ENCODE assay signal across 16 cellular contexts in genomic region chr7:84040365-84040764, GRCh38.
DNase-seq lines count a peak whose midpoint lies in the region; ATAC-seq and TF ChIP-seq lines count a peak whose summit lies in the region.
"Had no signal": no experiment of that assay in that cellular context is flagged by ENCODE, and none has a peak within 500 bp of the region (broad histone marks: within the 10 kb centered on the region; RNA-seq: fewer than 3 reads in every experiment).

No MANE protein-coding gene starts in this region.

- H3K27ac ChIP-seq in A673 (ENCODE audit: low read depth, low read length, poor library complexity, severe bottlenecking), result peak overlapping the region; percentile 84
- no peak overlapping the region for H3K27ac ChIP-seq in foreskin keratinocyte
- no peak overlapping the region for H3K27ac ChIP-seq in tibial nerve
- H3K27ac ChIP-seq: ascending aorta, heart right ventricle had no signal

- H3K36me3 Mint-ChIP-seq in Caco-2 (ENCODE audit: insufficient read depth, unreplicated experiment), result peaks cover 50% of the 10 kb centered on the region

- H3K4me3 ChIP-seq in A673 (ENCODE audit: low read depth, low read length, poor library complexity, severe bottlenecking) (no peak overlapping the region), tibial nerve (no peak overlapping the region), Caco-2 (ENCODE audit: low read depth, low read length) (no peak overlapping the region)
- H3K4me3 ChIP-seq: ascending aorta, heart right ventricle had no signal

- CTCF ChIA-PET in A673 (lab: Charles Lee), result no interaction called here
- CTCF ChIA-PET in Caco-2 (lab: Charles Lee), result no interaction called here

- H3K36me3 ChIP-seq in A673 (ENCODE audit: insufficient read depth, low read length, poor library complexity, severe bottlenecking) (no peaks in the 10 kb centered on the region), tibial nerve (no peaks in the 10 kb centered on the region), Caco-2 (ENCODE audit: control insufficient read depth, insufficient read depth, low read length) (no peaks in the 10 kb centered on the region)
- H3K36me3 ChIP-seq: ascending aorta, heart right ventricle had no signal

- H3K4me3 Mint-ChIP-seq in Caco-2 (ENCODE audit: unreplicated experiment), result no peak overlapping the region
- H3K4me3 Mint-ChIP-seq: T-helper 17 cell had no signal

- DNase-seq in A673 (ENCODE audit: low spot score) (peak; percentile 77), NCI-H1105 (lab: John Stamatoyannopoulos, UW) (peak; percentile 56), SHP77 treated with DMSO at 0.1 percent for 48 hours (lab: John Stamatoyannopoulos, UW) (peak; percentile 50), kidney tubule cell (ENCODE audit: low spot score) (peak; percentile 21), foreskin keratinocyte (no peak), NCI-H2227 treated with DMSO at 0.1 percent for 48 hours (lab: John Stamatoyannopoulos, UW) (no peak), tibial nerve (ENCODE audit: low spot score in 2 of 2) (no peak), Caco-2 (no peak)
- DNase-seq: ACHN; activated CD4-positive, alpha-beta T cell treated with anti-CD3 and anti-CD28 coated beads, Interleukin-2, amount 50 U/mL, for 1 hour; heart right ventricle; MM.1S; stimulated activated CD4-positive, alpha-beta T cell treated with anti-CD3 and anti-CD28 coated beads, Interleukin-15, amount 100 ng/mL, for 24 hours; T-helper 17 cell had no signal

- no peak overlapping the region for H3K27ac Mint-ChIP-seq in Caco-2 (ENCODE audit: unreplicated experiment)
- H3K27ac Mint-ChIP-seq: activated T-helper 2 cell treated with anti-CD3 and anti-CD28 coated beads, Interferon-gamma antibody, Interleukin-2, Interleukin-4, amounts not matched to agents 10 μg/mL and 5 μg/mL and 100 μg/mL, durations not matched to agents 14 hours and 24 hours and 36 hours; T-helper 17 cell had no signal

- H3K27me3 ChIP-seq in A673 (replicated peaks; ENCODE audit: insufficient read depth, low read depth, low read length, poor library complexity) (no peaks in the 10 kb centered on the region), foreskin keratinocyte (no peaks in the 10 kb centered on the region), tibial nerve (no peaks in the 10 kb centered on the region), Caco-2 (replicated peaks; ENCODE audit: control insufficient read depth, insufficient read depth, low read length) (no peaks in the 10 kb centered on the region)
- H3K27me3 ChIP-seq: ascending aorta, heart right ventricle had no signal

- 56 to 63% methylated on average over 3 of the region's 3 CpGs for WGBS in tibial nerve, 2 donors

- TF ChIP-seq CTCF in A673 (conservative IDR thresholded peaks at IDR 0.05; ENCODE audit: low read depth, low read length), result no peak
- TF ChIP-seq CTCF in foreskin keratinocyte (conservative IDR thresholded peaks at IDR 0.05), result no peak
- no peak for TF ChIP-seq CTCF in tibial nerve (IDR thresholded peaks at IDR 0.05)
- no peak for TF ChIP-seq CTCF in Caco-2 (IDR thresholded peaks at IDR 0.05; ENCODE audit: insufficient read depth in 1 of 2, low read depth in 1 of 2, low read length in 1 of 2, severe bottlenecking in 1 of 2, unreplicated experiment in 1 of 2)

- H3K4me1 ChIP-seq in A673 (ENCODE audit: insufficient read depth, low read length, poor library complexity, severe bottlenecking), result peaks cover 68% of the 10 kb centered on the region
- peaks cover 4% of the 10 kb centered on the region for H3K4me1 ChIP-seq in foreskin keratinocyte
- H3K4me1 ChIP-seq in tibial nerve, result peaks cover 0 to 4% (median 0%) of the 10 kb centered on the region in 4 donors
- H3K4me1 ChIP-seq in Caco-2, result peaks cover 41% of the 10 kb centered on the region
- H3K4me1 ChIP-seq: ascending aorta, heart right ventricle had no signal

- intact Hi-C loops in A673 (cut with micrococcal nuclease; ENCODE audit: unreplicated experiment) (loop anchor here (10.0 kb wide), 1 partner anchor 94 kb away; no protein-coding TSS in a partner anchor), Caco-2 (cut with micrococcal nuclease; ENCODE audit: unreplicated experiment) (no loop called here)

- H3K27me3 Mint-ChIP-seq in Caco-2 (ENCODE audit: insufficient read depth, unreplicated experiment), result no peaks in the 10 kb centered on the region
- H3K27me3 Mint-ChIP-seq: T-helper 17 cell had no signal

- no peaks in the 10 kb centered on the region for H3K9me3 Mint-ChIP-seq in Caco-2 (ENCODE audit: unreplicated experiment)
- H3K9me3 Mint-ChIP-seq: activated T-helper 2 cell treated with anti-CD3 and anti-CD28 coated beads, Interferon-gamma antibody, Interleukin-2, Interleukin-4, amounts not matched to agents 10 μg/mL and 5 μg/mL and 100 μg/mL, durations not matched to agents 14 hours and 24 hours and 36 hours had no signal

- no peaks in the 10 kb centered on the region for H3K9me3 ChIP-seq in A673 (ENCODE audit: low read depth, low read length, poor library complexity, severe bottlenecking)
- H3K9me3 ChIP-seq in tibial nerve, result no peaks in the 10 kb centered on the region
- no peaks in the 10 kb centered on the region for H3K9me3 ChIP-seq in Caco-2
- H3K9me3 ChIP-seq: ascending aorta, heart right ventricle had no signal

- no peak for TF ChIP-seq POLR2A in tibial nerve (IDR thresholded peaks at IDR 0.05)

- POLR2A ChIA-PET in A673 (lab: Charles Lee; ENCODE audit: low non-redundant PET), result interaction anchor here (0.6 kb wide), 2 partner anchors 15 to 74 kb away, joined by 5 to 12 read pairs; no protein-coding TSS in a partner anchor
- POLR2A ChIA-PET in Caco-2 (lab: Charles Lee), result no interaction called here

- no peak for TF ChIP-seq EP300 in tibial nerve (IDR thresholded peaks at IDR 0.05)

- peaks cover 36% of the 10 kb centered on the region for H3K4me1 Mint-ChIP-seq in Caco-2 (ENCODE audit: low read depth, unreplicated experiment)
- H3K4me1 Mint-ChIP-seq: T-helper 17 cell had no signal

- no TSS peak for BruUV-seq in A673 (replicated peaks; lab: Mats Ljungman, UMichigan)
- BruUV-seq in Caco-2 (replicated peaks; lab: Mats Ljungman, UMichigan), result no TSS peak

- no peak for ATAC-seq in foreskin keratinocyte
- ATAC-seq: heart right ventricle, T-helper 17 cell had no signal

Comparison
In these comparisons a context has a peak if more than half of its experiments do, and no peak if none do; other contexts are left out.
1. DNase-seq: peak in A673 (single experiment), NCI-H1105 (single experiment), SHP77 treated with DMSO at 0.1 percent for 48 hours (single experiment) and kidney tubule cell (single experiment); none in foreskin keratinocyte (0 of 2), NCI-H2227 treated with DMSO at 0.1 percent for 48 hours (single experiment), tibial nerve (0 of 2) and Caco-2 (0 of 2).